Comparison of ENCODE assay signal across 20 cellular contexts in genomic region chr9:100091650-100092049, GRCh38. TPM values are rescaled to one million over a fixed set of nuclear protein-coding genes. Genes with fewer than 3 reads are reported as not detected.
DNase-seq lines count a peak whose midpoint lies in the region; ATAC-seq, FAIRE-seq and TF ChIP-seq lines count a peak whose summit lies in the region.
"Had no signal": no experiment of that assay in that cellular context is flagged by ENCODE, and none has a peak within 500 bp of the region (broad histone marks: within the 10 kb centered on the region; RNA-seq: fewer than 3 reads in every experiment).

No MANE protein-coding gene starts in this region.

- H3K4me3 Mint-ChIP-seq in activated CD8-positive, alpha-beta T cell treated with anti-CD3 and anti-CD28 coated beads for 36 hours, result no peak overlapping the region
- no peak overlapping the region for H3K4me3 Mint-ChIP-seq in activated CD8-positive, alpha-beta T cell treated with anti-CD3 and anti-CD28 coated beads, Interleukin-2, amount 10 ng/mL, durations not matched to agents 7 days and 5 days
- no peak overlapping the region for H3K4me3 Mint-ChIP-seq in stimulated activated effector memory CD8-positive, alpha-beta T cell treated with anti-CD3 and anti-CD28 coated beads, Interleukin-12 subunit alpha, Interleukin-12 subunit beta, amount 100 ng/mL, for 72 hours
- H3K4me3 Mint-ChIP-seq in natural killer cell treated with Interleukin-12 subunit alpha and Interleukin-12 subunit beta and Interleukin-15 and Interleukin-18, amount 100 ng/mL, for 72 hours, result no peak overlapping the region

- no peak overlapping the region for H2AFZ ChIP-seq in PC-3 (ENCODE audit: low read length)

- CTCF ChIA-PET in activated CD8-positive, alpha-beta T cell treated with anti-CD3 and anti-CD28 coated beads for 36 hours (lab: Charles Lee), result no interaction called here
- CTCF ChIA-PET in activated CD8-positive, alpha-beta T cell treated with anti-CD3 and anti-CD28 coated beads, Interleukin-2, amount 10 ng/mL, durations not matched to agents 7 days and 5 days (lab: Charles Lee), result no interaction called here
- CTCF ChIA-PET in PC-3 (lab: Charles Lee), result no interaction called here

- H3K27ac ChIP-seq in PC-3 (ENCODE audit: low read length), result no peak overlapping the region
- H3K27ac ChIP-seq: BLaER1 treated with 17β-estradiol and CSF1 and Interleukin-3, amounts not matched to agents 10 nM and 100 nM had no signal

- H3F3A ChIP-seq in PC-3 (ENCODE audit: low read length, unreplicated experiment), result no peaks in the 10 kb centered on the region

- peaks cover 90% of the 10 kb centered on the region for H3K79me2 ChIP-seq in PC-3 (ENCODE audit: low read length)

- H3K4me1 Mint-ChIP-seq in activated CD8-positive, alpha-beta T cell treated with anti-CD3 and anti-CD28 coated beads for 36 hours (ENCODE audit: low read depth), result peaks cover 57% of the 10 kb centered on the region
- H3K4me1 Mint-ChIP-seq in activated CD8-positive, alpha-beta T cell treated with anti-CD3 and anti-CD28 coated beads, Interleukin-2, amount 10 ng/mL, durations not matched to agents 7 days and 5 days (ENCODE audit: low read depth), result peaks cover 35% of the 10 kb centered on the region
- H3K4me1 Mint-ChIP-seq in stimulated activated effector memory CD8-positive, alpha-beta T cell treated with anti-CD3 and anti-CD28 coated beads, Interleukin-12 subunit alpha, Interleukin-12 subunit beta, amount 100 ng/mL, for 72 hours, result peaks cover 50% of the 10 kb centered on the region
- H3K4me1 Mint-ChIP-seq in natural killer cell treated with Interleukin-12 subunit alpha and Interleukin-12 subunit beta and Interleukin-15 and Interleukin-18, amount 100 ng/mL, for 72 hours (ENCODE audit: low read depth in 2 of 2), result peaks cover 51 to 66% of the 10 kb centered on the region in 2 donors

- no peak overlapping the region for H3K4me3 ChIP-seq in PC-3 (ENCODE audit: low read length)
- H3K4me3 ChIP-seq: BLaER1 treated with 17β-estradiol and CSF1 and Interleukin-3, amounts not matched to agents 10 nM and 100 nM; HAP-1 had no signal

- DNase-seq in activated CD8-positive, alpha-beta T cell treated with anti-CD3 and anti-CD28 coated beads for 36 hours, result no peak
- DNase-seq in activated CD8-positive, alpha-beta T cell treated with anti-CD3 and anti-CD28 coated beads, Interleukin-2, amount 10 ng/mL, durations not matched to agents 7 days and 5 days, result no peak
- no peak for DNase-seq in H54 (ENCODE audit: insufficient read length, low spot score)
- no peak for DNase-seq in PC-3
- DNase-seq in stimulated activated effector memory CD8-positive, alpha-beta T cell treated with anti-CD3 and anti-CD28 coated beads, Interleukin-12 subunit alpha, Interleukin-12 subunit beta, amount 100 ng/mL, for 72 hours (ENCODE audit: low spot score in 2 of 2), result no peak
- no peak for DNase-seq in posterior vena cava (ENCODE audit: low spot score)
- no peak for DNase-seq in natural killer cell treated with Interleukin-12 subunit alpha and Interleukin-12 subunit beta and Interleukin-15 and Interleukin-18, amount 100 ng/mL, for 72 hours (ENCODE audit: low spot score)
- DNase-seq in GM12892 (ENCODE audit: insufficient read length), result no peak
- DNase-seq: 8988T; AML-193; Calu3; CD4-positive, CD25-positive, alpha-beta regulatory T cell; DMS 273 treated with DMSO at 0.1 percent for 48 hours; GOT3 had no signal

- intact Hi-C loops in activated CD8-positive, alpha-beta T cell treated with anti-CD3 and anti-CD28 coated beads for 36 hours (cut with micrococcal nuclease), result loop anchor here (10.0 kb wide), 1 partner anchor 123 kb away; no protein-coding TSS in a partner anchor
- intact Hi-C loops in PC-3 (cut with micrococcal nuclease) (loop anchor here (10.0 kb wide), 1 partner anchor 133 kb away; no protein-coding TSS in a partner anchor), posterior vena cava (cut with DNase I) (no loop called here)

- no peaks in the 10 kb centered on the region for H3K36me3 ChIP-seq in PC-3 (ENCODE audit: low read depth, low read length)
- H3K36me3 ChIP-seq: HAP-1 had no signal

- H3K9me3 ChIP-seq in PC-3 (ENCODE audit: low read length), result no peaks in the 10 kb centered on the region
- H3K9me3 ChIP-seq: BLaER1 treated with 17β-estradiol and CSF1 and Interleukin-3, amounts not matched to agents 10 nM and 100 nM; HAP-1 had no signal

- no peaks in the 10 kb centered on the region for H3K9me2 ChIP-seq in PC-3 (replicated peaks; ENCODE audit: low read length)

- peak; percentile 41 for ATAC-seq in activated CD8-positive, alpha-beta T cell treated with anti-CD3 and anti-CD28 coated beads for 36 hours
- no peak for ATAC-seq in activated CD8-positive, alpha-beta T cell treated with anti-CD3 and anti-CD28 coated beads, Interleukin-2, amount 10 ng/mL, durations not matched to agents 7 days and 5 days
- 0 out of 2 replicates have a peak, but pooled peaks have one; percentile 27 for ATAC-seq in PC-3
- peak; percentile 65 for ATAC-seq in stimulated activated effector memory CD8-positive, alpha-beta T cell treated with anti-CD3 and anti-CD28 coated beads, Interleukin-12 subunit alpha, Interleukin-12 subunit beta, amount 100 ng/mL, for 72 hours
- no peak for ATAC-seq in natural killer cell treated with Interleukin-12 subunit alpha and Interleukin-12 subunit beta and Interleukin-15 and Interleukin-18, amount 100 ng/mL, for 72 hours
- ATAC-seq: HepG2 had no signal

- BruUV-seq in PC-3 (replicated peaks; lab: Mats Ljungman, UMichigan), result no TSS peak

- H3K9me3 Mint-ChIP-seq in activated CD8-positive, alpha-beta T cell treated with anti-CD3 and anti-CD28 coated beads for 36 hours, result no peaks in the 10 kb centered on the region
- H3K9me3 Mint-ChIP-seq in activated CD8-positive, alpha-beta T cell treated with anti-CD3 and anti-CD28 coated beads, Interleukin-2, amount 10 ng/mL, durations not matched to agents 7 days and 5 days (ENCODE audit: insufficient read depth), result no peaks in the 10 kb centered on the region
- H3K9me3 Mint-ChIP-seq in stimulated activated effector memory CD8-positive, alpha-beta T cell treated with anti-CD3 and anti-CD28 coated beads, Interleukin-12 subunit alpha, Interleukin-12 subunit beta, amount 100 ng/mL, for 72 hours, result no peaks in the 10 kb centered on the region
- H3K9me3 Mint-ChIP-seq in natural killer cell treated with Interleukin-12 subunit alpha and Interleukin-12 subunit beta and Interleukin-15 and Interleukin-18, amount 100 ng/mL, for 72 hours, result no peaks in the 10 kb centered on the region
- H3K9me3 Mint-ChIP-seq: CD4-positive, CD25-positive, alpha-beta regulatory T cell had no signal

- POLR2A ChIA-PET in activated CD8-positive, alpha-beta T cell treated with anti-CD3 and anti-CD28 coated beads for 36 hours (lab: Charles Lee), result no interaction called here
- POLR2A ChIA-PET in activated CD8-positive, alpha-beta T cell treated with anti-CD3 and anti-CD28 coated beads, Interleukin-2, amount 10 ng/mL, durations not matched to agents 7 days and 5 days (lab: Charles Lee), result no interaction called here
- POLR2A ChIA-PET in PC-3 (lab: Charles Lee; ENCODE audit: unreplicated experiment), result no interaction called here

- H3K27ac Mint-ChIP-seq in activated CD8-positive, alpha-beta T cell treated with anti-CD3 and anti-CD28 coated beads for 36 hours, result no peak overlapping the region
- H3K27ac Mint-ChIP-seq in activated CD8-positive, alpha-beta T cell treated with anti-CD3 and anti-CD28 coated beads, Interleukin-2, amount 10 ng/mL, durations not matched to agents 7 days and 5 days, result no peak overlapping the region
- H3K27ac Mint-ChIP-seq in stimulated activated effector memory CD8-positive, alpha-beta T cell treated with anti-CD3 and anti-CD28 coated beads, Interleukin-12 subunit alpha, Interleukin-12 subunit beta, amount 100 ng/mL, for 72 hours, result no peak overlapping the region
- peak overlapping the region in 1 of 2 donors; percentile 11 for H3K27ac Mint-ChIP-seq in natural killer cell treated with Interleukin-12 subunit alpha and Interleukin-12 subunit beta and Interleukin-15 and Interleukin-18, amount 100 ng/mL, for 72 hours

- TF ChIP-seq POLR2A in H54 (IDR thresholded peaks at IDR 0.05; ENCODE audit: low read depth, low read length) (no peak), GM12892 (IDR thresholded peaks at IDR 0.05; ENCODE audit: low read depth, low read length) (no peak)

- peaks cover 19% of the 10 kb centered on the region for H3K4me1 ChIP-seq in PC-3 (ENCODE audit: insufficient read depth, low read length)

- no peak for TF ChIP-seq CTCF in activated CD8-positive, alpha-beta T cell treated with anti-CD3 and anti-CD28 coated beads for 36 hours (IDR thresholded peaks at IDR 0.05)
- TF ChIP-seq CTCF in PC-3 (conservative IDR thresholded peaks at IDR 0.05; ENCODE audit: low read depth, low read length), result no peak

- H3K4me2 ChIP-seq in PC-3 (ENCODE audit: low read length), result no peak overlapping the region
- H3K4me2 ChIP-seq: BLaER1 treated with 17β-estradiol and CSF1 and Interleukin-3, amounts not matched to agents 10 nM and 100 nM had no signal

- H3K9ac ChIP-seq in PC-3 (ENCODE audit: low read length), result no peak overlapping the region
- H3K9ac ChIP-seq: BLaER1 treated with 17β-estradiol and CSF1 and Interleukin-3, amounts not matched to agents 10 nM and 100 nM had no signal

- FAIRE-seq in H54 (lab: Jason Lieb, UNC) (peak; percentile 61), GM12892 (lab: Jason Lieb, UNC) (no peak)
- FAIRE-seq: GM12891, GM19239, HepG2, HTR-8/SVneo had no signal

- H3K27me3 ChIP-seq in PC-3 (ENCODE audit: low read length), result no peaks in the 10 kb centered on the region
- H3K27me3 ChIP-seq: BLaER1 treated with 17β-estradiol and CSF1 and Interleukin-3, amounts not matched to agents 10 nM and 100 nM had no signal

- H3K36me3 Mint-ChIP-seq in activated CD8-positive, alpha-beta T cell treated with anti-CD3 and anti-CD28 coated beads for 36 hours (ENCODE audit: low read depth), result no peaks in the 10 kb centered on the region
- peaks cover 2% of the 10 kb centered on the region for H3K36me3 Mint-ChIP-seq in activated CD8-positive, alpha-beta T cell treated with anti-CD3 and anti-CD28 coated beads, Interleukin-2, amount 10 ng/mL, durations not matched to agents 7 days and 5 days (ENCODE audit: low read depth)
- H3K36me3 Mint-ChIP-seq in stimulated activated effector memory CD8-positive, alpha-beta T cell treated with anti-CD3 and anti-CD28 coated beads, Interleukin-12 subunit alpha, Interleukin-12 subunit beta, amount 100 ng/mL, for 72 hours, result no peaks in the 10 kb centered on the region
- H3K36me3 Mint-ChIP-seq in natural killer cell treated with Interleukin-12 subunit alpha and Interleukin-12 subunit beta and Interleukin-15 and Interleukin-18, amount 100 ng/mL, for 72 hours, result no peaks in the 10 kb centered on the region

- H3K27me3 Mint-ChIP-seq in activated CD8-positive, alpha-beta T cell treated with anti-CD3 and anti-CD28 coated beads for 36 hours, result no peaks in the 10 kb centered on the region
- H3K27me3 Mint-ChIP-seq in activated CD8-positive, alpha-beta T cell treated with anti-CD3 and anti-CD28 coated beads, Interleukin-2, amount 10 ng/mL, durations not matched to agents 7 days and 5 days (ENCODE audit: low read depth), result no peaks in the 10 kb centered on the region
- H3K27me3 Mint-ChIP-seq in natural killer cell treated with Interleukin-12 subunit alpha and Interleukin-12 subunit beta and Interleukin-15 and Interleukin-18, amount 100 ng/mL, for 72 hours, result no peaks in the 10 kb centered on the region
- H3K27me3 Mint-ChIP-seq: CD4-positive, CD25-positive, alpha-beta regulatory T cell had no signal

- H4K20me1 ChIP-seq in PC-3 (ENCODE audit: low read length), result peaks cover 39% of the 10 kb centered on the region

RNA-seq across cellular contexts. Expression of gene ERP44, which starts 7.2 kb away (rescaled TPM):
- total RNA-seq in activated CD8-positive, alpha-beta T cell treated with anti-CD3 and anti-CD28 coated beads for 36 hours, result 10 to 100 TPM; 10.2 to 11.1 TPM
- total RNA-seq in activated CD8-positive, alpha-beta T cell treated with anti-CD3 and anti-CD28 coated beads, Interleukin-2, amount 10 ng/mL, durations not matched to agents 7 days and 5 days, result 10 to 100 TPM; 15.7 to 15.8 TPM
- total RNA-seq in PC-3 (2014; rRNA removed) (5.8 and 7.7 TPM in 2 replicates), posterior vena cava (10 to 100 TPM; 18.5 TPM)
- 10 to 100 TPM; 13.1 to 26.3 TPM for total RNA-seq in natural killer cell treated with Interleukin-12 subunit alpha and Interleukin-12 subunit beta and Interleukin-15 and Interleukin-18, amount 100 ng/mL, for 72 hours
- polyA plus RNA-seq in GM12892 (2012; ENCODE audit: missing spikeins), result 19.1 TPM

RNA-seq across cellular contexts. Expression of gene INVS, which starts 7.4 kb away (rescaled TPM):
- total RNA-seq in activated CD8-positive, alpha-beta T cell treated with anti-CD3 and anti-CD28 coated beads for 36 hours, result 10 to 100 TPM; 18.0 to 20.4 TPM
- total RNA-seq in activated CD8-positive, alpha-beta T cell treated with anti-CD3 and anti-CD28 coated beads, Interleukin-2, amount 10 ng/mL, durations not matched to agents 7 days and 5 days, result 10 to 100 TPM; 19.8 to 21.8 TPM
- 8.9 and 9.6 TPM in 2 replicates for total RNA-seq in PC-3 (2014; rRNA removed)
- total RNA-seq in posterior vena cava, result 10 to 100 TPM; 19.5 to 19.7 TPM
- total RNA-seq in natural killer cell treated with Interleukin-12 subunit alpha and Interleukin-12 subunit beta and Interleukin-15 and Interleukin-18, amount 100 ng/mL, for 72 hours, result 10 to 100 TPM; 22.1 to 32.8 TPM
- 12.4 TPM for polyA plus RNA-seq in GM12892 (2012; ENCODE audit: missing spikeins)

Comparison
In these comparisons a context has a peak if more than half of its experiments do, and no peak if none do; other contexts are left out.
1. ATAC-seq: peak in activated CD8-positive, alpha-beta T cell treated with anti-CD3 and anti-CD28 coated beads for 36 hours (single experiment), PC-3 (single experiment) and stimulated activated effector memory CD8-positive, alpha-beta T cell treated with anti-CD3 and anti-CD28 coated beads, Interleukin-12 subunit alpha, Interleukin-12 subunit beta, amount 100 ng/mL, for 72 hours (single experiment); none in activated CD8-positive, alpha-beta T cell treated with anti-CD3 and anti-CD28 coated beads, Interleukin-2, amount 10 ng/mL, durations not matched to agents 7 days and 5 days (single experiment) and natural killer cell treated with Interleukin-12 subunit alpha and Interleukin-12 subunit beta and Interleukin-15 and Interleukin-18, amount 100 ng/mL, for 72 hours (0 of 2).
2. intact Hi-C loops: an anchor here in activated CD8-positive, alpha-beta T cell treated with anti-CD3 and anti-CD28 coated beads for 36 hours (10.0 kb wide) and PC-3 (10.0 kb wide); none called in posterior vena cava.